40 cellular contexts compared by ENCODE assay signal in genomic region chr12:21129352-21129751, GRCh38. TPM values are rescaled to one million over a fixed set of nuclear protein-coding genes. Genes with fewer than 3 reads are reported as not detected.
"Had no signal": no experiment of that assay in that cellular context is flagged by ENCODE, and none has a peak within 500 bp of the region (broad histone marks: within the 10 kb centered on the region; RNA-seq: fewer than 3 reads in every experiment).

No MANE protein-coding gene starts in this region.

- H3K36me3 ChIP-seq: adrenal gland, ascending aorta, cardiac muscle cell had no signal

- H3K27me3 ChIP-seq: adrenal gland, ascending aorta, cardiac muscle cell had no signal

- H3K27me3 Mint-ChIP-seq: activated B cell treated with CpG ODN at 0.5 μM for 24 hours; activated CD4-positive, alpha-beta memory T cell treated with anti-CD3 and anti-CD28 coated beads for 36 hours; activated CD4-positive, alpha-beta T cell treated with anti-CD3 and anti-CD28 coated beads, Interleukin-2, amount 10 ng/mL, durations not matched to agents 24 days and 14 days; activated CD8-positive, alpha-beta T cell treated with anti-CD3 and anti-CD28 coated beads for 36 hours; activated naive CD8-positive, alpha-beta T cell treated with anti-CD3 and anti-CD28 coated beads for 36 hours; activated T-helper 17 cell treated with anti-CD3 and anti-CD28 coated beads, Interleukin-2, amount 50 U/mL, for 72 hours; brain; central memory CD8-positive, alpha-beta T cell had no signal

- H3K9me3 Mint-ChIP-seq: activated T-helper 17 cell treated with anti-CD3 and anti-CD28 coated beads, Interleukin-2, amount 50 U/mL, for 72 hours; central memory CD8-positive, alpha-beta T cell had no signal

- FAIRE-seq: bronchial epithelial cell, TTC549 had no signal

- H3K4me1 ChIP-seq: adrenal gland, ascending aorta had no signal

- H3K27ac Mint-ChIP-seq: activated B cell treated with CpG ODN at 0.5 μM for 24 hours; activated CD4-positive, alpha-beta memory T cell treated with anti-CD3 and anti-CD28 coated beads for 36 hours; activated CD4-positive, alpha-beta T cell treated with anti-CD3 and anti-CD28 coated beads, Interleukin-2, amount 10 ng/mL, durations not matched to agents 24 days and 14 days; activated CD8-positive, alpha-beta T cell treated with anti-CD3 and anti-CD28 coated beads for 36 hours; activated naive CD4-positive, alpha-beta T cell treated with anti-CD3 and anti-CD28 coated beads for 36 hours; activated naive CD4-positive, alpha-beta T cell treated with anti-CD3 and anti-CD28 coated beads, Interleukin-2, amount 50 U/mL, for 72 hours; activated naive CD8-positive, alpha-beta T cell treated with anti-CD3 and anti-CD28 coated beads for 36 hours; activated T-cell treated with anti-CD3 and anti-CD28 coated beads, Interleukin-2, amount 50 U/mL, for 72 hours; activated T-helper 1 cell treated with anti-CD3 and anti-CD28 coated beads, Interleukin-12 subunit alpha, Interleukin-12 subunit beta, Interleukin-2, Interleukin-4 antibody, amounts not matched to agents 30 ng/mL and 10 ng/mL and 1 ng/mL, durations not matched to agents 14 hours and 24 hours and 36 hours; activated T-helper 17 cell treated with anti-CD3 and anti-CD28 coated beads, Interleukin-2, amount 50 U/mL, for 72 hours; brain; T-helper 1 cell treated with Interleukin-12 subunit alpha and Interleukin-12 subunit beta and Interleukin-4 antibody, amounts not matched to agents 30 μg/mL and 1 μg/mL, for 36 hours; T-helper 2 cell treated with Interferon-gamma antibody and Interleukin-4, amounts not matched to agents 5 μg/mL and 100 μg/mL, for 36 hours had no signal

- H3K9me3 ChIP-seq: adrenal gland, ascending aorta had no signal

- H3K4me3 Mint-ChIP-seq: activated B cell treated with CpG ODN at 0.5 μM for 24 hours; activated CD4-positive, alpha-beta memory T cell treated with anti-CD3 and anti-CD28 coated beads for 36 hours; activated CD4-positive, alpha-beta T cell treated with anti-CD3 and anti-CD28 coated beads, Interleukin-2, amount 10 ng/mL, durations not matched to agents 24 days and 14 days; activated CD8-positive, alpha-beta T cell treated with anti-CD3 and anti-CD28 coated beads for 36 hours; activated naive CD4-positive, alpha-beta T cell treated with anti-CD3 and anti-CD28 coated beads for 36 hours; activated naive CD8-positive, alpha-beta T cell treated with anti-CD3 and anti-CD28 coated beads for 36 hours; activated T-cell treated with anti-CD3 and anti-CD28 coated beads, Interleukin-2, amount 50 U/mL, for 4 hours; activated T-cell treated with anti-CD3 and anti-CD28 coated beads, Interleukin-2, amount 50 U/mL, for 72 hours; activated T-helper 1 cell treated with anti-CD3 and anti-CD28 coated beads, Interleukin-12 subunit alpha, Interleukin-12 subunit beta, Interleukin-2, Interleukin-4 antibody, amounts not matched to agents 30 ng/mL and 10 ng/mL and 1 ng/mL, durations not matched to agents 14 hours and 24 hours and 36 hours; activated T-helper 17 cell treated with anti-CD3 and anti-CD28 coated beads, Interleukin-2, amount 50 U/mL, for 72 hours; brain; central memory CD8-positive, alpha-beta T cell; T-helper 1 cell treated with Interleukin-12 subunit alpha and Interleukin-12 subunit beta and Interleukin-4 antibody, amounts not matched to agents 30 μg/mL and 1 μg/mL, for 36 hours; T-helper 2 cell treated with Interferon-gamma antibody and Interleukin-4, amounts not matched to agents 5 μg/mL and 100 μg/mL, for 36 hours had no signal

- H3K4me3 ChIP-seq: adrenal gland, ascending aorta, cardiac muscle cell had no signal

- H3K4me1 Mint-ChIP-seq: activated B cell treated with CpG ODN at 0.5 μM for 24 hours; activated CD4-positive, alpha-beta T cell treated with anti-CD3 and anti-CD28 coated beads, Interleukin-2, amount 10 ng/mL, durations not matched to agents 24 days and 14 days; activated naive CD8-positive, alpha-beta T cell treated with anti-CD3 and anti-CD28 coated beads for 36 hours; activated T-helper 17 cell treated with anti-CD3 and anti-CD28 coated beads, Interleukin-2, amount 50 U/mL, for 72 hours; brain; central memory CD8-positive, alpha-beta T cell had no signal

- DNase-seq: activated B cell treated with CpG ODN at 0.5 μM for 24 hours; activated CD4-positive, alpha-beta memory T cell treated with anti-CD3 and anti-CD28 coated beads for 36 hours; activated CD4-positive, alpha-beta T cell treated with anti-CD3 and anti-CD28 coated beads for 4 hours; activated CD4-positive, alpha-beta T cell treated with anti-CD3 and anti-CD28 coated beads, Interleukin-2, amount 10 ng/mL, durations not matched to agents 24 days and 14 days; activated CD4-positive, alpha-beta T cell treated with anti-CD3 and anti-CD28 coated beads, Interleukin-2, amount 50 U/mL, for 1 hour; activated CD4-positive, alpha-beta T cell treated with anti-CD3 and anti-CD28 coated beads, Interleukin-2, amount 50 U/mL, for 4 hours; activated CD4-positive, CD25-positive, alpha-beta regulatory T cell treated with anti-CD3 and anti-CD28 coated beads, Interleukin-2, amount 50 U/mL, for 72 hours; activated CD8-positive, alpha-beta memory T cell treated with anti-CD3 and anti-CD28 coated beads, Interleukin-2, amount 50 U/mL, for 4 hours; activated CD8-positive, alpha-beta T cell treated with anti-CD3 and anti-CD28 coated beads for 36 hours; activated effector memory CD4-positive, alpha-beta T cell treated with anti-CD3 and anti-CD28 coated beads, Interleukin-2, amount 50 U/mL, for 16 hours; activated gamma-delta T cell treated with Interleukin-2 at 50 U/mL for 16 hours; activated naive CD4-positive, alpha-beta T cell; activated naive CD4-positive, alpha-beta T cell treated with anti-CD3 and anti-CD28 coated beads for 36 hours; activated naive CD4-positive, alpha-beta T cell treated with anti-CD3 and anti-CD28 coated beads, Interleukin-2, amount 50 U/mL, for 16 hours; activated naive CD8-positive, alpha-beta T cell treated with anti-CD3 and anti-CD28 coated beads for 36 hours; activated T-cell treated with anti-CD3 and anti-CD28 coated beads for 4 hours; activated T-cell treated with anti-CD3 and anti-CD28 coated beads, Interleukin-2, amount 50 U/mL, for 1 hour; activated T-cell treated with anti-CD3 and anti-CD28 coated beads, Interleukin-2, amount 50 U/mL, for 4 hours; activated T-cell treated with anti-CD3 and anti-CD28 coated beads, Interleukin-2, amount 50 U/mL, for 72 hours; adrenal gland; amniotic stem cell; caudate nucleus; cerebellar nuclear complex; T-helper 1 cell; T-helper 2 cell; T-helper 9 cell had no signal

- ATAC-seq: activated CD8-positive, alpha-beta T cell treated with anti-CD3 and anti-CD28 coated beads for 36 hours; activated naive CD4-positive, alpha-beta T cell treated with anti-CD3 and anti-CD28 coated beads, Interleukin-2, amount 50 U/mL, for 72 hours; activated T-cell treated with anti-CD3 and anti-CD28 coated beads, Interleukin-2, amount 50 U/mL, for 4 hours; activated T-cell treated with anti-CD3 and anti-CD28 coated beads, Interleukin-2, amount 50 U/mL, for 72 hours; activated T-helper 17 cell treated with anti-CD3 and anti-CD28 coated beads, Interleukin-2, amount 50 U/mL, for 72 hours had no signal

- H3K27ac ChIP-seq: adrenal gland, ascending aorta, cardiac muscle cell, VCaP had no signal

- H3K36me3 Mint-ChIP-seq: activated CD4-positive, alpha-beta memory T cell treated with anti-CD3 and anti-CD28 coated beads for 36 hours; activated naive CD4-positive, alpha-beta T cell treated with anti-CD3 and anti-CD28 coated beads, Interleukin-2, amount 50 U/mL, for 72 hours; activated naive CD8-positive, alpha-beta T cell treated with anti-CD3 and anti-CD28 coated beads for 36 hours; brain had no signal

RNA-seq across cellular contexts. Expression of gene SLCO1B1, which starts 1.6 kb away (rescaled TPM):
- total RNA-seq: activated B cell treated with CpG ODN at 0.5 μM for 24 hours; activated CD4-positive, alpha-beta memory T cell treated with anti-CD3 and anti-CD28 coated beads for 36 hours; activated CD4-positive, alpha-beta T cell treated with anti-CD3 and anti-CD28 coated beads, Interleukin-2, amount 10 ng/mL, durations not matched to agents 24 days and 14 days; activated CD8-positive, alpha-beta memory T cell treated with anti-CD3 and anti-CD28 coated beads for 36 hours; activated CD8-positive, alpha-beta T cell treated with anti-CD3 and anti-CD28 coated beads for 36 hours; activated naive CD4-positive, alpha-beta T cell treated with anti-CD3 and anti-CD28 coated beads for 36 hours; activated naive CD4-positive, alpha-beta T cell treated with anti-CD3 and anti-CD28 coated beads, Interleukin-2, amount 50 U/mL, for 72 hours; activated naive CD8-positive, alpha-beta T cell treated with anti-CD3 and anti-CD28 coated beads for 36 hours; activated T-cell treated with anti-CD3 and anti-CD28 coated beads, Interleukin-2, amount 50 U/mL, for 4 hours; activated T-cell treated with anti-CD3 and anti-CD28 coated beads, Interleukin-2, amount 50 U/mL, for 72 hours; activated T-helper 1 cell treated with anti-CD3 and anti-CD28 coated beads, Interleukin-12 subunit alpha, Interleukin-12 subunit beta, Interleukin-2, Interleukin-4 antibody, amounts not matched to agents 30 ng/mL and 10 ng/mL and 1 ng/mL, durations not matched to agents 14 hours and 24 hours and 36 hours; activated T-helper 17 cell treated with anti-CD3 and anti-CD28 coated beads, Interleukin-2, amount 50 U/mL, for 72 hours; adrenal gland; ascending aorta; bronchial epithelial cell; cardiac muscle cell; chondrocyte had no signal
- polyA plus RNA-seq: adrenal gland, cardiac muscle cell had no signal
